8 cellular contexts compared by ENCODE assay signal in genomic region chr12:62192486-62193250, GRCh38.
A peak's percentile ranks its signal among the peaks of the same experiment; 100 is the strongest.
DNase-seq lines count a peak whose midpoint lies in the region; ATAC-seq, FAIRE-seq and TF ChIP-seq lines count a peak whose summit lies in the region.

No MANE protein-coding gene starts in this region.

- H3K36me3 ChIP-seq in astrocyte (ENCODE audit: insufficient read depth, low read length), result no peaks in the 10 kb centered on the region
- no peaks in the 10 kb centered on the region for H3K36me3 ChIP-seq in hepatocyte (replicated peaks; ENCODE audit: insufficient read depth, low read depth)

- H3K9me3 ChIP-seq in astrocyte (ENCODE audit: insufficient read depth, low read depth, low read length), result no peaks in the 10 kb centered on the region
- H3K9me3 ChIP-seq in hepatocyte (ENCODE audit: low read depth), result no peaks in the 10 kb centered on the region

- H3K4me1 ChIP-seq in astrocyte (ENCODE audit: insufficient read depth, low read length) (peaks cover 16% of the 10 kb centered on the region), hepatocyte (ENCODE audit: insufficient read depth) (peaks cover 12% of the 10 kb centered on the region)

- H3K27me3 Mint-ChIP-seq in astrocyte (ENCODE audit: low read depth, unreplicated experiment), result peaks cover 25% of the 10 kb centered on the region

- TF ChIP-seq CTCF in astrocyte (IDR thresholded peaks at IDR 0.05; ENCODE audit: insufficient read depth, low read depth, low read length), result peak; percentile 80
- peak; percentile 90 for TF ChIP-seq CTCF in hepatocyte (IDR thresholded peaks at IDR 0.05; ENCODE audit: poor library complexity)

- H3K27ac Mint-ChIP-seq in astrocyte (ENCODE audit: unreplicated experiment), result peak overlapping the region; percentile 91

- H3K79me2 ChIP-seq in astrocyte (ENCODE audit: insufficient read depth, low read length) (no peaks in the 10 kb centered on the region), hepatocyte (no peaks in the 10 kb centered on the region)

- H3K27ac ChIP-seq in astrocyte (ENCODE audit: low read depth, low read length) (no peak overlapping the region), hepatocyte (no peak overlapping the region)

- peaks cover 3% of the 10 kb centered on the region for H3K9me3 Mint-ChIP-seq in astrocyte (ENCODE audit: unreplicated experiment)

- H3K9me2 ChIP-seq in hepatocyte (replicated peaks; ENCODE audit: insufficient read depth), result no peaks in the 10 kb centered on the region

- H3K4me2 ChIP-seq in astrocyte (ENCODE audit: low read length) (peak overlapping the region; percentile 86), hepatocyte (peak overlapping the region; percentile 85)

- no peaks in the 10 kb centered on the region for H3K36me3 Mint-ChIP-seq in astrocyte (ENCODE audit: low read depth, unreplicated experiment)

- ATAC-seq in Right ventricle myocardium inferior (peak; percentile 83), HG02840 (IDR thresholded peaks at IDR 0.05; ENCODE audit: low FRiP score, unreplicated experiment) (peak; percentile 87)

- peaks cover 5% of the 10 kb centered on the region for H3K4me1 Mint-ChIP-seq in astrocyte (ENCODE audit: low read depth, unreplicated experiment)

- WGBS in hepatocyte (ENCODE audit: low lambda C conversion rate, missing lambda C conversion rate), result 12% methylated on average over 19 of the region's 20 CpGs

- peak overlapping the region; percentile 38 for H3K4me3 ChIP-seq in astrocyte (ENCODE audit: insufficient read depth, low read depth, low read length)
- H3K4me3 ChIP-seq in hepatocyte, result peak overlapping the region; percentile 38

- peak overlapping the region; percentile 82 for H3K4me3 Mint-ChIP-seq in astrocyte (ENCODE audit: unreplicated experiment)

- peak; percentile 43 for FAIRE-seq in astrocyte (lab: Jason Lieb, UNC)

- peaks cover 36% of the 10 kb centered on the region for H3K27me3 ChIP-seq in astrocyte (ENCODE audit: insufficient read depth, low read length)
- H3K27me3 ChIP-seq in hepatocyte, result peaks cover 55% of the 10 kb centered on the region

- DNase-seq in Right ventricle myocardium inferior (ENCODE audit: missing footprints) (peak; percentile 75), cardiac septum (ENCODE audit: low spot score) (no peak), NCI-H1105 (lab: John Stamatoyannopoulos, UW) (peak; percentile 56), SKM-1 (lab: John Stamatoyannopoulos, UW; ENCODE audit: unreplicated experiment) (peak; percentile 42), astrocyte (ENCODE audit: low read depth) (peak; percentile 66), hepatocyte (ENCODE audit: low spot score) (peak; percentile 86), putamen (ENCODE audit: low spot score) (peak; percentile 75)

- H2AFZ ChIP-seq in astrocyte (ENCODE audit: low read depth, low read length) (peak overlapping the region; percentile 69), hepatocyte (peak overlapping the region; percentile 20)

- intact Hi-C loops in Right ventricle myocardium inferior (cut with DNase I), result no loop called here
- intact Hi-C loops in cardiac septum (cut with DNase I), result no loop called here

- H4K20me1 ChIP-seq in astrocyte (ENCODE audit: insufficient read depth, low read length), result no peaks in the 10 kb centered on the region
- no peaks in the 10 kb centered on the region for H4K20me1 ChIP-seq in hepatocyte (ENCODE audit: insufficient read depth, poor library complexity, severe bottlenecking)

- peak overlapping the region; percentile 17 for H3K9ac ChIP-seq in astrocyte (ENCODE audit: low read length)
